1 cellular context compared by ENCODE assay signal in the genomic region with DNA sequence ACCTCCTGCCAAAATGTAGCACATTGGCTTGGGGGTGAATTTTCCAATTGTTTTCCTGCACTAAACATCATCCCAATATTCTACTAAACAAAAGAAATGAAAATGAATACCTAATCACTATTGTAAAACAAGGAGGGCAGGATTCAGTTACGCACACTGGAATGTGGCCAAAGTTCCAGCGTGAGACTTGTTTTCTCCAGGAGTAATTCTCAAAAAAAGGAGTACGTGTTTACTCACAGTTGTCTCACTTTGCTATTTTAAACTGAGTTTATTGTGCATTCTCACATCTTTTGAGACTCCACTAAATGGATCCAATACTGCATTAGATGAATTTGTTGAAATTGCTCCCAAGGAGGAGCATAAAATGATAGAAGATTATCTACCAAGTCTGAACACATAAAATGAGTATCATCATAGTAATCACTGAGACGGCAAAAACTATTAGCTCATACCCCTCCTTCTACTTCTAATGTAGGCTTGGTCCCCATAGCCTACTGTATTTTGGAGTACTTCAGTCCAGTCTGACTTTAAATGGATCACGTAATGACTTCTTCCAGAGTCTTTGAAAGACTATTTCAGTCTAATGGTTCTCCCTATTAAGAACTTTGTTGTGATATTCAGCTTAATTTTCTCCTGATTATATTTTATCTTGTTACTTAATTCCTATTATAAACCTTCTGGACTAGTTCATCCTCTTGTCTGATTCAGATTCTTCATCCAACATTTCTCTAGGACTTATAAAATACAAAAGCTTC.
TF ChIP-seq lines count a peak whose summit lies in the region.

No MANE protein-coding gene starts in this region.

TF ChIP-seq in HEK293, 187 proteins besides CTCF, POLR2A, EP300 and RAD21 (continued from another document):
- TF ChIP-seq, protein P1, sequence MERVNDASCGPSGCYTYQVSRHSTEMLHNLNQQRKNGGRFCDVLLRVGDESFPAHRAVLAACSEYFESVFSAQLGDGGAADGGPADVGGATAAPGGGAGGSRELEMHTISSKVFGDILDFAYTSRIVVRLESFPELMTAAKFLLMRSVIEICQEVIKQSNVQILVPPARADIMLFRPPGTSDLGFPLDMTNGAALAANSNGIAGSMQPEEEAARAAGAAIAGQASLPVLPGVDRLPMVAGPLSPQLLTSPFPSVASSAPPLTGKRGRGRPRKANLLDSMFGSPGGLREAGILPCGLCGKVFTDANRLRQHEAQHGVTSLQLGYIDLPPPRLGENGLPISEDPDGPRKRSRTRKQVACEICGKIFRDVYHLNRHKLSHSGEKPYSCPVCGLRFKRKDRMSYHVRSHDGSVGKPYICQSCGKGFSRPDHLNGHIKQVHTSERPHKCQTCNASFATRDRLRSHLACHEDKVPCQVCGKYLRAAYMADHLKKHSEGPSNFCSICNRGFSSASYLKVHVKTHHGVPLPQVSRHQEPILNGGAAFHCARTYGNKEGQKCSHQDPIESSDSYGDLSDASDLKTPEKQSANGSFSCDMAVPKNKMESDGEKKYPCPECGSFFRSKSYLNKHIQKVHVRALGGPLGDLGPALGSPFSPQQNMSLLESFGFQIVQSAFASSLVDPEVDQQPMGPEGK (tag by site-specific recombination; IDR thresholded peaks at IDR 0.05) = no peak
- no peak for TF ChIP-seq ZNF112 (tag by site-specific recombination; IDR thresholded peaks at IDR 0.05)
TF ChIP-seq in HEK293: peak in this region for 2.
